In genomic region chr18:48475635-48476549, GRCh38 we compare ENCODE assay signal across 8 cellular contexts.
A peak's percentile ranks its signal among the peaks of the same experiment; 100 is the strongest.
DNase-seq lines count a peak whose midpoint lies in the region; ATAC-seq, FAIRE-seq and TF ChIP-seq lines count a peak whose summit lies in the region.

No MANE protein-coding gene starts in this region.

- H3K9me3 Mint-ChIP-seq in endodermal cell = peaks cover 12% of the 10 kb centered on the region

- H3K27me3 Mint-ChIP-seq in T-helper 17 cell = peaks cover 78% of the 10 kb centered on the region
- peaks cover 17% of the 10 kb centered on the region for H3K27me3 Mint-ChIP-seq in endodermal cell (ENCODE audit: insufficient read depth)

- WGBS in endodermal cell (ENCODE audit: insufficient coverage in 1 of 2, insufficient read length in 1 of 2), 2 experiments = 50 to 54% methylated on average over 5 to 8 of the region's 8 CpGs

- peak; percentile 68 for ATAC-seq in T-helper 17 cell
- ATAC-seq in HG03135 (IDR thresholded peaks at IDR 0.05; ENCODE audit: unreplicated experiment) = no peak

- H3K9me3 ChIP-seq in T-helper 17 cell (ENCODE audit: control insufficient read depth, low read length, poor library complexity, severe bottlenecking) = no peaks in the 10 kb centered on the region
- H3K9me3 ChIP-seq in endodermal cell (ENCODE audit: control insufficient read depth, low read length) = peaks cover 8% of the 10 kb centered on the region

- FAIRE-seq in urothelium cell line (lab: Jason Lieb, UNC) = no peak

- H3K27me3 ChIP-seq in H7 (ENCODE audit: control insufficient read depth, insufficient read depth, low read length) = no peaks in the 10 kb centered on the region
- no peaks in the 10 kb centered on the region for H3K27me3 ChIP-seq in endodermal cell (ENCODE audit: control insufficient read depth, insufficient read depth, low read length, poor library complexity, severe bottlenecking)

- DNase-seq in DMS153 (lab: John Stamatoyannopoulos, UW) (peak; percentile 56), H7 (peak; percentile 74), NCI-H1930 (lab: John Stamatoyannopoulos, UW) (peak; percentile 30 to 61), T-helper 17 cell (no peak), endodermal cell (peak; percentile 89), medulla oblongata (ENCODE audit: extremely low spot score) (peak; percentile 85), urothelium cell line (ENCODE audit: low spot score) (peak; percentile 70)

- H3K4me3 Mint-ChIP-seq in T-helper 17 cell (no peak overlapping the region), endodermal cell (no peak overlapping the region)

- H3K36me3 ChIP-seq in H7 (replicated peaks; ENCODE audit: control insufficient read depth, insufficient read depth, low read length) (no peaks in the 10 kb centered on the region), endodermal cell (ENCODE audit: control insufficient read depth, insufficient read depth, low read length) (no peaks in the 10 kb centered on the region)

- H3K9ac ChIP-seq in endodermal cell (ENCODE audit: extremely low read depth, low read length, poor library complexity, severe bottlenecking) = no peak overlapping the region

- H3K4me1 Mint-ChIP-seq in T-helper 17 cell (peaks cover 3% of the 10 kb centered on the region), endodermal cell (peaks cover 8% of the 10 kb centered on the region)

- no peak overlapping the region for H3K4me3 ChIP-seq in H7 (ENCODE audit: insufficient read depth, low read depth, low read length)
- H3K4me3 ChIP-seq in endodermal cell (ENCODE audit: low read length) = no peak overlapping the region

- no peaks in the 10 kb centered on the region for H3K4me1 ChIP-seq in endodermal cell (ENCODE audit: control insufficient read depth, insufficient read depth, low read length)

- peak; percentile 93 for TF ChIP-seq CTCF in endodermal cell (conservative IDR thresholded peaks at IDR 0.05)

- no peak overlapping the region for H3K27ac Mint-ChIP-seq in T-helper 17 cell
- H3K27ac Mint-ChIP-seq in endodermal cell = no peak overlapping the region

- H3K36me3 Mint-ChIP-seq in T-helper 17 cell (ENCODE audit: low read depth) = peaks cover 11% of the 10 kb centered on the region
- no peaks in the 10 kb centered on the region for H3K36me3 Mint-ChIP-seq in endodermal cell (ENCODE audit: low read depth)

- no peak overlapping the region for H3K27ac ChIP-seq in endodermal cell (ENCODE audit: low read depth, low read length)

Comparison
In these comparisons a context has a peak if more than half of its experiments do, and no peak if none do; other contexts are left out.
1. DNase-seq: peak in DMS153 (single experiment), H7 (single experiment), NCI-H1930 (2 of 2), endodermal cell (single experiment), medulla oblongata (single experiment) and urothelium cell line (single experiment); none in T-helper 17 cell (0 of 3).